Comparison of ENCODE assay signal across 9 cellular contexts in the genomic region with DNA sequence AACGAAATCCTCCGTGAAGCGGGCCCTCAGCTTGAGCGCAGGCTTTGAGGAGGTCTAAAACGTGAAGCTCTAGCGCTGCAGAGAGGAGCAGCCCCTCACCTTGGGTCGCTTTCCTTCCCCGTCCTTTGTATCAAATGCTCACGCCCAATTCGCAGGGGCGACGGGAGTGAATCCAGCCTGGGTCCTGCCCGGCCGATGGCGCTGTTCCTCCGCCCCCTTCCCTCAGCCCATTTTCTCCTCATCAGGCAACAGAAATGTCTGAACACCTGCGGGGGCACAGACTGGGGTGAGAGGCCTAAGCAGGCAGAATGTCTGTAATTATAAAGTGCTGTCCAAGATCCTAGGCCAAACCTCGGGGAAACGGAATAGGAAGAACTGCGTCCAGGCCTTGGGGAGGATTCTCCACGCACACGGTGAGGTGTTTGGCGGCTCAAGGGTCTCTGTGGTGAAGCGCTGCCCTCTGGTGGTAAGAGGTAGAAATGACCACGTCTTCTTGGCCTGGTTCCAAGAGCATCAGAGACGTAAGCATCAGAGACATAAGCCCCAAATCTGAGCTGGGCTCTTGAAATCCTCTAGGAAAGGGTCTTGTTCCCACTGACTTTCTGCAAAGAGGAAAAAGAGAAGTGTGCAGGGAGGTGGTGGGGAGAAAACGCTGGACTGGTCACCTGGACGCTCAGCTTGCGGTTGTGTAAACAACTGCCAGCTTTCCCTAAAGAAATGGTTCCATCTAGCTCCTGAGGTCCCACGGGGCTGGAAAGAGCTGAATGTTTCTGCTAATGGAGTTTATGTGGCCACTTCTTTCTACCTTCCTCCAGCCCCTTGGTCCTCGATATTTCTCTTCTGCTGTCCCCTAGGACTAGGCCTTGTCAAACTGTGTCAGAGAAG.
DNase-seq lines count a peak whose midpoint lies in the region; ATAC-seq and TF ChIP-seq lines count a peak whose summit lies in the region.
"Had no signal": no experiment of that assay in that cellular context is flagged by ENCODE, and none has a peak within 500 bp of the region (broad histone marks: within the 10 kb centered on the region; RNA-seq: fewer than 3 reads in every experiment).

No MANE protein-coding gene starts in this region.

- intact Hi-C loops in Calu3 (cut with micrococcal nuclease; ENCODE audit: unreplicated experiment), result loop anchor here (2.0 to 5.0 kb wide), 3 partner anchors 150 to 256 kb away; no protein-coding TSS in a partner anchor

- H3K27ac Mint-ChIP-seq in Calu3 (ENCODE audit: unreplicated experiment) (no peak overlapping the region), nephron progenitor cell (no peak overlapping the region)
- H3K27ac Mint-ChIP-seq: T-helper 1 cell treated with Interleukin-12 subunit alpha and Interleukin-12 subunit beta and Interleukin-4 antibody, amounts not matched to agents 30 μg/mL and 1 μg/mL, for 36 hours had no signal

- H3K36me3 ChIP-seq in OCI-LY3 (replicated peaks; ENCODE audit: low read depth, low read length), result no peaks in the 10 kb centered on the region

- H3K9me3 ChIP-seq in OCI-LY3 (ENCODE audit: insufficient read depth, low read length), result no peaks in the 10 kb centered on the region

- peak overlapping the region; percentile 95 for H2AFZ ChIP-seq in OCI-LY3 (ENCODE audit: low read depth, low read length)

- ATAC-seq in stimulated activated naive CD8-positive, alpha-beta T cell treated with anti-CD3 and anti-CD28 coated beads, Interleukin-15, Interleukin-2, amounts not matched to agents 100 U/mL and 50 U/mL, for 24 hours, result peak; percentile 53
- ATAC-seq in HG03095 (IDR thresholded peaks at IDR 0.05; ENCODE audit: unreplicated experiment), result no peak

- H4K20me1 ChIP-seq in OCI-LY3 (ENCODE audit: insufficient read depth, low read length), result no peaks in the 10 kb centered on the region

- TF ChIP-seq CTCF in Calu3 (IDR thresholded peaks at IDR 0.05; ENCODE audit: unreplicated experiment), result peak; percentile 55
- TF ChIP-seq CTCF in OCI-LY3 (IDR thresholded peaks at IDR 0.05; ENCODE audit: low read depth, low read length), result peak; percentile 63
- TF ChIP-seq CTCF in nephron progenitor cell (IDR thresholded peaks at IDR 0.05), result peak; percentile 77

- H3K36me3 Mint-ChIP-seq in Calu3 (ENCODE audit: insufficient read depth, unreplicated experiment) (no peaks in the 10 kb centered on the region), nephron progenitor cell (ENCODE audit: low read depth) (no peaks in the 10 kb centered on the region)

- BruUV-seq in Calu3 (replicated peaks; lab: Mats Ljungman, UMichigan), result no TSS peak

- H3K4me1 Mint-ChIP-seq in Calu3 (ENCODE audit: low read depth, unreplicated experiment), result no peaks in the 10 kb centered on the region
- H3K4me1 Mint-ChIP-seq in nephron progenitor cell, result peaks cover 4% of the 10 kb centered on the region

- CTCF ChIA-PET in Calu3 (lab: Charles Lee), result no interaction called here

- peaks cover 71% of the 10 kb centered on the region for H3K27me3 Mint-ChIP-seq in Calu3 (ENCODE audit: unreplicated experiment)
- H3K27me3 Mint-ChIP-seq in nephron progenitor cell (ENCODE audit: low read depth, poor library complexity), result peaks cover 46% of the 10 kb centered on the region

- H3K27me3 ChIP-seq in OCI-LY3 (ENCODE audit: low read depth, low read length), result no peaks in the 10 kb centered on the region

- H3K4me3 Mint-ChIP-seq in Calu3 (ENCODE audit: low read depth, unreplicated experiment) (no peak overlapping the region), nephron progenitor cell (peak overlapping the region; percentile 60)
- H3K4me3 Mint-ChIP-seq: T-helper 1 cell treated with Interleukin-12 subunit alpha and Interleukin-12 subunit beta and Interleukin-4 antibody, amounts not matched to agents 30 μg/mL and 1 μg/mL, for 36 hours had no signal

- H3K79me2 ChIP-seq in OCI-LY3 (ENCODE audit: low read length), result no peaks in the 10 kb centered on the region

- peak; percentile 54 for DNase-seq in Calu3
- DNase-seq in HUDEP-2 (lab: John Stamatoyannopoulos, UW; ENCODE audit: unreplicated experiment in 76 of 76), result peak in 46 of 76 experiments; percentile 2 to 78 (median 32)
- DNase-seq in activated T-cell treated with anti-CD3 and anti-CD28 coated beads, Interleukin-2, amount 50 U/mL, for 1 hour, result peak; percentile 71
- peak; percentile 57 for DNase-seq in fibroblast of peridontal ligament (ENCODE audit: extremely low read depth)
- peak; percentile 74 for DNase-seq in nephron progenitor cell
- DNase-seq in stimulated activated naive CD8-positive, alpha-beta T cell treated with anti-CD3 and anti-CD28 coated beads, Interleukin-15, Interleukin-2, amounts not matched to agents 100 U/mL and 50 U/mL, for 24 hours, result peak; percentile 72

- H3K4me3 ChIP-seq in OCI-LY3 (ENCODE audit: low read length), result peak overlapping the region; percentile 72

- H3K9ac ChIP-seq in OCI-LY3 (ENCODE audit: low read length), result no peak overlapping the region

- peak overlapping the region; percentile 77 for H3K4me2 ChIP-seq in OCI-LY3 (ENCODE audit: low read length)

- H3K4me1 ChIP-seq in OCI-LY3 (ENCODE audit: low read length), result peaks cover 4% of the 10 kb centered on the region

- H3K9me3 Mint-ChIP-seq in Calu3 (ENCODE audit: low read depth, unreplicated experiment) (no peaks in the 10 kb centered on the region), nephron progenitor cell (no peaks in the 10 kb centered on the region)
- H3K9me3 Mint-ChIP-seq: T-helper 1 cell treated with Interleukin-12 subunit alpha and Interleukin-12 subunit beta and Interleukin-4 antibody, amounts not matched to agents 30 μg/mL and 1 μg/mL, for 36 hours had no signal

- H3K27ac ChIP-seq in OCI-LY3 (ENCODE audit: low read length), result no peak overlapping the region
